ENCODE assay signal across 24 cellular contexts in genomic region chr3:38157117-38157516, GRCh38.
"Had no signal": no experiment of that assay in that cellular context is flagged by ENCODE, and none has a peak within 500 bp of the region (broad histone marks: within the 10 kb centered on the region; RNA-seq: fewer than 3 reads in every experiment).

No MANE protein-coding gene starts in this region.

- FAIRE-seq: endothelial cell of umbilical vein, frontal cortex, kidney, small intestine, urothelium cell line had no signal

- H3K27me3 Mint-ChIP-seq: naive thymus-derived CD4-positive, alpha-beta T cell; progenitor cell of endocrine pancreas; stimulated activated naive CD8-positive, alpha-beta T cell treated with anti-CD3 and anti-CD28 coated beads, Interleukin-15, amount 100 ng/mL, for 72 hours had no signal

- ATAC-seq: left lobe of liver; naive thymus-derived CD4-positive, alpha-beta T cell; right lobe of liver; stimulated activated naive CD8-positive, alpha-beta T cell treated with anti-CD3 and anti-CD28 coated beads, Interleukin-15, amount 100 ng/mL, for 72 hours had no signal

- H3K79me2 ChIP-seq: parathyroid adenoma had no signal

- H3K4me3 ChIP-seq: coronary artery, lung, neural progenitor cell, right lobe of liver, suprapubic skin had no signal

- H3K4me2 ChIP-seq: neural progenitor cell had no signal

- H3K27ac Mint-ChIP-seq: naive thymus-derived CD4-positive, alpha-beta T cell; nephron; neural progenitor cell; progenitor cell of endocrine pancreas had no signal

- H3K27ac ChIP-seq: coronary artery, neural progenitor cell, parathyroid adenoma, right lobe of liver, suprapubic skin had no signal

- H3K36me3 Mint-ChIP-seq: naive thymus-derived CD4-positive, alpha-beta T cell; neural progenitor cell had no signal

- H2AFZ ChIP-seq: neural progenitor cell, parathyroid adenoma had no signal

- H3K4me1 ChIP-seq: right lobe of liver had no signal

- H3K9me3 ChIP-seq: right lobe of liver, suprapubic skin had no signal

- H3K36me3 ChIP-seq: neural progenitor cell, right lobe of liver, suprapubic skin had no signal

- H3K4me1 Mint-ChIP-seq: nephron, neural progenitor cell had no signal

- H3K9me3 Mint-ChIP-seq: nephron; neural progenitor cell; stimulated activated naive CD8-positive, alpha-beta T cell treated with anti-CD3 and anti-CD28 coated beads, Interleukin-15, amount 100 ng/mL, for 72 hours had no signal

- DNase-seq: dermis blood vessel endothelial cell; effector memory CD4-positive, alpha-beta T cell; kidney; mesenchymal stem cell; midbrain; naive thymus-derived CD4-positive, alpha-beta T cell; right lobe of liver; small intestine; stimulated activated CD4-positive, alpha-beta T cell treated with anti-CD3 and anti-CD28 coated beads, Interleukin-15, amount 100 ng/mL, for 24 hours; stimulated activated CD4-positive, alpha-beta T cell treated with anti-CD3 and anti-CD28 coated beads, Interleukin-2, amount 100 ng/mL, for 48 hours; stimulated activated naive CD4-positive, alpha-beta T cell; stimulated activated naive CD8-positive, alpha-beta T cell treated with anti-CD3 and anti-CD28 coated beads, Interleukin-15, amount 100 ng/mL, for 72 hours; trophoblast cell had no signal

- H3K9ac ChIP-seq: neural progenitor cell, parathyroid adenoma had no signal

- H3K4me3 Mint-ChIP-seq: naive thymus-derived CD4-positive, alpha-beta T cell; nephron; neural progenitor cell; stimulated activated naive CD8-positive, alpha-beta T cell treated with anti-CD3 and anti-CD28 coated beads, Interleukin-15, amount 100 ng/mL, for 72 hours had no signal

- H3K27me3 ChIP-seq: neural progenitor cell, right lobe of liver, suprapubic skin had no signal
